9 cellular contexts compared by ENCODE assay signal in genomic region chr9:101388507-101388993, GRCh38. TPM values are rescaled to one million over a fixed set of nuclear protein-coding genes. Genes with fewer than 3 reads are reported as not detected.
DNase-seq lines count a peak whose midpoint lies in the region; ATAC-seq and TF ChIP-seq lines count a peak whose summit lies in the region.
"Had no signal": no experiment of that assay in that cellular context is flagged by ENCODE, and none has a peak within 500 bp of the region (broad histone marks: within the 10 kb centered on the region; RNA-seq: fewer than 3 reads in every experiment).

No MANE protein-coding gene starts in this region.

- peaks cover 0 to 24% of the 10 kb centered on the region in 2 donors for H3K9me3 ChIP-seq in left lung
- H3K9me3 ChIP-seq: sigmoid colon had no signal

- TF ChIP-seq CTCF in Calu3 (IDR thresholded peaks at IDR 0.05; ENCODE audit: unreplicated experiment) (peak; percentile 13), astrocyte of the cerebellum (IDR thresholded peaks at IDR 0.05; ENCODE audit: low read depth, low read length, missing control alignments) (peak; percentile 51), left lung (IDR thresholded peaks at IDR 0.05) (no peak)

- H3K27me3 ChIP-seq in left lung, result no peaks in the 10 kb centered on the region
- H3K27me3 ChIP-seq: sigmoid colon had no signal

- H3K4me3 Mint-ChIP-seq in Calu3 (ENCODE audit: low read depth, unreplicated experiment), result no peak overlapping the region

- CTCF ChIA-PET in Calu3 (lab: Charles Lee), result interaction anchor here (0.8 to 1.9 kb wide), 11 partner anchors 10 to 269 kb away, joined by 3 to 13 read pairs (median 3); partner anchors contain the start of genes MRPL50 and ZNF189

- H3K27ac ChIP-seq in left lung, result no peak overlapping the region
- H3K27ac ChIP-seq: KMS-11, sigmoid colon had no signal

- peaks cover 38% of the 10 kb centered on the region for H3K4me1 Mint-ChIP-seq in Calu3 (ENCODE audit: low read depth, unreplicated experiment)

- intact Hi-C loops in Calu3 (cut with micrococcal nuclease; ENCODE audit: unreplicated experiment) (loop anchor here (1.0 to 5.0 kb wide), 6 partner anchors 36 to 676 kb away; partner anchors contain the start of gene RNF20), left lung (cut with DNase I) (no loop called here)

- no TSS peak for BruUV-seq in Calu3 (replicated peaks; lab: Mats Ljungman, UMichigan)

- peaks cover 13% of the 10 kb centered on the region for H3K9me3 Mint-ChIP-seq in Calu3 (ENCODE audit: low read depth, unreplicated experiment)

- H3K4me3 ChIP-seq in astrocyte of the cerebellum (ENCODE audit: low read depth, low read length) (no peak overlapping the region), left lung (no peak overlapping the region)
- H3K4me3 ChIP-seq: sigmoid colon had no signal

- ATAC-seq in left lung, result peak; percentile 71
- ATAC-seq in GM21367 (IDR thresholded peaks at IDR 0.05; ENCODE audit: unreplicated experiment), result no peak
- ATAC-seq in GM18873 (IDR thresholded peaks at IDR 0.05; ENCODE audit: low FRiP score, unreplicated experiment), result no peak

- H3K27ac Mint-ChIP-seq in Calu3 (ENCODE audit: unreplicated experiment), result peak overlapping the region; percentile 69

- DNase-seq in Calu3, result no peak
- peak; percentile 6 for DNase-seq in LHCN-M2 (ENCODE audit: low read depth)
- DNase-seq in astrocyte of the cerebellum (ENCODE audit: low read depth), result no peak
- DNase-seq in left lung, result no peak
- DNase-seq in GM19238 (ENCODE audit: insufficient read length, low spot score), result no peak
- DNase-seq: sigmoid colon had no signal

- H3K4me1 ChIP-seq in left lung, result no peaks in the 10 kb centered on the region
- H3K4me1 ChIP-seq: sigmoid colon had no signal

- in situ Hi-C loops in astrocyte of the cerebellum (cut with HindIII; ENCODE audit: low sequenced_read_pairs), result no loop called here

- H3K36me3 ChIP-seq in left lung, result peaks cover 0 to 23% of the 10 kb centered on the region in 2 donors

- H3K27me3 Mint-ChIP-seq in Calu3 (ENCODE audit: unreplicated experiment), result no peaks in the 10 kb centered on the region

- H3K36me3 Mint-ChIP-seq in Calu3 (ENCODE audit: insufficient read depth, unreplicated experiment), result peaks cover 10% of the 10 kb centered on the region

RNA-seq across cellular contexts. Expression of gene BAAT, which starts 3.7 kb away (rescaled TPM):
- 10.2 and 18.6 TPM in 2 replicates for total RNA-seq in Calu3 (2022)
- total RNA-seq in LHCN-M2 (2014; rRNA removed), result 0.06 TPM in 1 of 2 replicates, not detected in the other
- not detected for polyA plus RNA-seq in LHCN-M2 (2012)
- total RNA-seq in left lung, result 10 to 100 TPM in 1 of 2 donors, 1 to 10 TPM in 1; 1.0 to 18.6 TPM
- total RNA-seq: sigmoid colon had no signal

RNA-seq across cellular contexts. Expression of gene MRPL50, which starts 9.9 kb away (rescaled TPM):
- total RNA-seq in Calu3 (2022), result 14.0 TPM in 2 replicates
- 13.5 and 14.6 TPM in 2 replicates for total RNA-seq in LHCN-M2 (2014; rRNA removed)
- polyA plus RNA-seq in LHCN-M2 (2012), result 6.2 TPM
- 10 to 100 TPM; 10.2 to 11.7 TPM for total RNA-seq in left lung

RNA-seq across cellular contexts. Expression of gene ZNF189, which starts 10.1 kb away (rescaled TPM):
- total RNA-seq in Calu3 (2022) (20.1 and 21.5 TPM in 2 replicates), LHCN-M2 (2014; rRNA removed) (12.1 and 14.6 TPM in 2 replicates), left lung (10 to 100 TPM; 15.7 to 17.7 TPM)
- 5.4 TPM for polyA plus RNA-seq in LHCN-M2 (2012)

RNA-seq across cellular contexts. Expression of gene ALDOB, which starts 47.0 kb away (rescaled TPM):
- total RNA-seq in Calu3 (2022) (7.1 and 7.4 TPM in 2 replicates), LHCN-M2 (2014; rRNA removed) (not detected in 2 replicates), left lung (not detected)
- not detected for polyA plus RNA-seq in LHCN-M2 (2012)

Comparison
In these comparisons a context has a peak if more than half of its experiments do, and no peak if none do; other contexts are left out.
1. CTCF ChIP-seq: peak in Calu3 (single experiment) and astrocyte of the cerebellum (single experiment); none in left lung (0 of 2).